15 cellular contexts compared by ENCODE assay signal in genomic region chr1:90558126-90558525, GRCh38.
"Had no signal": no experiment of that assay in that cellular context is flagged by ENCODE, and none has a peak within 500 bp of the region (broad histone marks: within the 10 kb centered on the region; RNA-seq: fewer than 3 reads in every experiment).

No MANE protein-coding gene starts in this region.

- DNase-seq: activated CD4-positive, alpha-beta T cell treated with anti-CD3 and anti-CD28 coated beads for 1 hour; activated CD8-positive, alpha-beta memory T cell treated with anti-CD3 and anti-CD28 coated beads, Interleukin-2, amount 50 U/mL, for 4 hours; activated CD8-positive, alpha-beta T cell treated with anti-CD3 and anti-CD28 coated beads, Interleukin-2, amount 10 ng/mL, durations not matched to agents 7 days and 5 days; activated naive CD4-positive, alpha-beta T cell; aorta; dermis blood vessel endothelial cell; effector memory CD8-positive, alpha-beta T cell; head of caudate nucleus; immature natural killer cell; stimulated activated CD4-positive, alpha-beta T cell treated with anti-CD3 and anti-CD28 coated beads, Interleukin-4, amount 100 ng/mL, for 24 hours; stimulated activated naive CD4-positive, alpha-beta T cell treated with Interleukin-2 at 50 U/mL for 16 hours; T1000; upper lobe of left lung had no signal

- H3K36me3 Mint-ChIP-seq: immature natural killer cell, mesothelial cell of epicardium had no signal

- H3K27ac Mint-ChIP-seq: activated CD8-positive, alpha-beta T cell treated with anti-CD3 and anti-CD28 coated beads, Interleukin-2, amount 10 ng/mL, durations not matched to agents 7 days and 5 days; effector memory CD8-positive, alpha-beta T cell; immature natural killer cell; mesothelial cell of epicardium; progenitor cell of endocrine pancreas had no signal

- H3K9me3 Mint-ChIP-seq: effector memory CD8-positive, alpha-beta T cell; mesothelial cell of epicardium had no signal

- H3K4me1 Mint-ChIP-seq: immature natural killer cell had no signal

- H3K4me3 Mint-ChIP-seq: activated CD8-positive, alpha-beta T cell treated with anti-CD3 and anti-CD28 coated beads, Interleukin-2, amount 10 ng/mL, durations not matched to agents 7 days and 5 days; effector memory CD8-positive, alpha-beta T cell; immature natural killer cell; mesothelial cell of epicardium had no signal

- ATAC-seq: activated CD8-positive, alpha-beta T cell treated with anti-CD3 and anti-CD28 coated beads, Interleukin-2, amount 10 ng/mL, durations not matched to agents 7 days and 5 days; effector memory CD8-positive, alpha-beta T cell had no signal
